In the genomic region with DNA sequence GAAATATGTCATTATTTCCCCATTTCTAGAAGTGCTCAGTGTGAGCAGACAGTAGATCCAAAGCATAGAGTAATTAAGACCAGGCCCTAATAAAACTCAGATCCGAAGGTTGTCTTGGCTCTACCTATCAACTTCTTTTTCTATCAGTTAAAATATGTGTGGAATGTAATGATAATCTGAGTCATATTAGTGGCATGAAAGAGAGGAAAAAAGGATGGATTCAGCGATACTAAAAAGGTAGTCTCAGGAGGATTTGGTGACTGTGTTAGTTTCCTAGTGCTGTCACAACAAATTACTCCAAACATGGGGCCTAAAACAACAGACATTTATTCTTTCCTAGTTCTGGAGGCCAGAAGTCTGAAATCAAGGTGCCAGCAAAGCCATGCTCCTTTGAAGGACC, we compare ENCODE assay signal across 15 cellular contexts.
A peak's percentile ranks its signal among the peaks of the same experiment; 100 is the strongest.
DNase-seq lines count a peak whose midpoint lies in the region; ATAC-seq and TF ChIP-seq lines count a peak whose summit lies in the region.
"Had no signal": no experiment of that assay in that cellular context is flagged by ENCODE, and none has a peak within 500 bp of the region (broad histone marks: within the 10 kb centered on the region; RNA-seq: fewer than 3 reads in every experiment).

No MANE protein-coding gene starts in this region.

- H3K36me3 ChIP-seq in Caco-2 (ENCODE audit: control insufficient read depth, insufficient read depth, low read length), result no peaks in the 10 kb centered on the region
- no peaks in the 10 kb centered on the region for H3K36me3 ChIP-seq in mesenchymal stem cell (ENCODE audit: control insufficient read depth in 1 of 2, insufficient read depth in 2 of 2, low read depth in 1 of 2, low read length in 2 of 2)
- H3K36me3 ChIP-seq in adrenal gland (replicated peaks in 1 of 2), result no peaks in the 10 kb centered on the region
- H3K36me3 ChIP-seq: BE2C had no signal

- H2BK12ac ChIP-seq in mesenchymal stem cell (ENCODE audit: low read length in 2 of 2), result no peak overlapping the region

- H3K79me1 ChIP-seq in mesenchymal stem cell (replicated peaks; ENCODE audit: low read length, poor library complexity, severe bottlenecking), result no peaks in the 10 kb centered on the region

- H2BK5ac ChIP-seq in mesenchymal stem cell (ENCODE audit: low read depth, low read length, poor library complexity, severe bottlenecking), result no peak overlapping the region

- no peak overlapping the region for H3K23ac ChIP-seq in mesenchymal stem cell (ENCODE audit: low read length in 2 of 2)

- no peak overlapping the region for H4K91ac ChIP-seq in mesenchymal stem cell (ENCODE audit: low read length)

- H3K27me3 Mint-ChIP-seq in Caco-2 (ENCODE audit: insufficient read depth, unreplicated experiment), result no peaks in the 10 kb centered on the region
- no peaks in the 10 kb centered on the region for H3K27me3 Mint-ChIP-seq in activated T-helper 17 cell treated with anti-CD3 and anti-CD28 coated beads, Interleukin-2, amount 50 U/mL, for 72 hours

- DNase-seq in Caco-2, result peak in 1 of 2 experiments; percentile 14
- peak; percentile 18 for DNase-seq in HK-2 (ENCODE audit: unreplicated experiment)
- DNase-seq in mesenchymal stem cell, result no peak
- no peak for DNase-seq in adrenal gland
- DNase-seq in G401 (ENCODE audit: low spot score), result no peak
- DNase-seq: activated T-cell treated with anti-CD3 and anti-CD28 coated beads for 4 hours; BE2C; NCI-H1436; NCI-H2171 treated with DMSO at 0.1 percent for 48 hours; NCI-H774; stimulated activated CD4-positive, alpha-beta T cell treated with anti-CD3 and anti-CD28 coated beads, Interleukin-1b, Interleukin-23, amount 100 ng/mL, for 48 hours had no signal

- in situ Hi-C loops in G401 (cut with HindIII; ENCODE audit: low sequenced_read_pairs), result no loop called here

- POLR2A ChIA-PET in Caco-2 (lab: Charles Lee), result interaction anchor here (2.5 kb wide), 1 partner anchor 104 kb away, joined by 15 read pairs; the partner anchor contains the start of gene NABP1

- 0% methylated on average over 1 of the region's 2 CpGs for WGBS in mesenchymal stem cell
- whole genome bisulfite sequencing in adrenal gland, 4 donors, result 84 to 91% (median 89%) methylated on average over 2 of the region's 2 CpGs

- CTCF ChIA-PET in Caco-2 (lab: Charles Lee), result interaction anchor here (1.6 kb wide), 1 partner anchor 103 kb away, joined by 3 read pairs; the partner anchor contains the start of gene NABP1

- intact Hi-C loops in Caco-2 (cut with micrococcal nuclease; ENCODE audit: unreplicated experiment) (loop anchor here (1.0 to 2.0 kb wide), 3 partner anchors 8 to 63 kb away; no protein-coding TSS in a partner anchor), adrenal gland (cut with DNase I) (no loop called here)

- H3K4me3 Mint-ChIP-seq in Caco-2 (ENCODE audit: unreplicated experiment), result peak overlapping the region; percentile 24
- H3K4me3 Mint-ChIP-seq in activated T-helper 17 cell treated with anti-CD3 and anti-CD28 coated beads, Interleukin-2, amount 50 U/mL, for 72 hours, result peak overlapping the region; percentile 79

- H3K4me2 ChIP-seq in mesenchymal stem cell (ENCODE audit: low read length, poor library complexity, severe bottlenecking), result no peak overlapping the region

- H3K9me3 ChIP-seq in Caco-2 (no peaks in the 10 kb centered on the region), mesenchymal stem cell (ENCODE audit: control insufficient read depth, low read length) (no peaks in the 10 kb centered on the region), adrenal gland (replicated peaks in 1 of 3) (no peaks in the 10 kb centered on the region)
- H3K9me3 ChIP-seq: BE2C had no signal

- H3K9me3 Mint-ChIP-seq in Caco-2 (ENCODE audit: unreplicated experiment), result no peaks in the 10 kb centered on the region
- no peaks in the 10 kb centered on the region for H3K9me3 Mint-ChIP-seq in activated T-helper 17 cell treated with anti-CD3 and anti-CD28 coated beads, Interleukin-2, amount 50 U/mL, for 72 hours

- peaks cover 49% of the 10 kb centered on the region for H3K4me1 Mint-ChIP-seq in Caco-2 (ENCODE audit: low read depth, unreplicated experiment)
- H3K4me1 Mint-ChIP-seq in activated T-helper 17 cell treated with anti-CD3 and anti-CD28 coated beads, Interleukin-2, amount 50 U/mL, for 72 hours, result peaks cover 28% of the 10 kb centered on the region

- no peak overlapping the region for H2BK120ac ChIP-seq in mesenchymal stem cell (ENCODE audit: low read depth, low read length)

- no peak overlapping the region for H3K4me3 ChIP-seq in Caco-2 (ENCODE audit: low read depth, low read length)
- H3K4me3 ChIP-seq in mesenchymal stem cell (ENCODE audit: insufficient read depth in 1 of 2, low read depth in 1 of 2, low read length in 2 of 2), result no peak overlapping the region
- no peak overlapping the region for H3K4me3 ChIP-seq in adrenal gland

- no peak overlapping the region for H2AFZ ChIP-seq in mesenchymal stem cell (ENCODE audit: low read depth, low read length)
- H2AFZ ChIP-seq: parathyroid adenoma had no signal

- H3K27ac Mint-ChIP-seq in Caco-2 (ENCODE audit: unreplicated experiment), result peak overlapping the region; percentile 79
- peak overlapping the region; percentile 5 for H3K27ac Mint-ChIP-seq in activated T-helper 17 cell treated with anti-CD3 and anti-CD28 coated beads, Interleukin-2, amount 50 U/mL, for 72 hours

- H3K4ac ChIP-seq in mesenchymal stem cell (ENCODE audit: low read depth in 1 of 2, low read length in 2 of 2), result no peak overlapping the region

- H3K18ac ChIP-seq in mesenchymal stem cell (ENCODE audit: low read depth in 1 of 2, low read length in 2 of 2), result no peak overlapping the region

- no peak for TF ChIP-seq CTCF in Caco-2 (IDR thresholded peaks at IDR 0.05; ENCODE audit: insufficient read depth in 1 of 2, low read depth in 1 of 2, low read length in 1 of 2, severe bottlenecking in 1 of 2, unreplicated experiment in 1 of 2)
- no peak for TF ChIP-seq CTCF in adrenal gland (IDR thresholded peaks at IDR 0.05)

- H3K4me1 ChIP-seq in Caco-2 (peaks cover 59% of the 10 kb centered on the region), mesenchymal stem cell (ENCODE audit: control insufficient read depth, insufficient read depth, low read depth, low read length) (no peaks in the 10 kb centered on the region), adrenal gland (replicated peaks in 1 of 2) (peaks cover 0 to 10% of the 10 kb centered on the region in 2 donors)
- H3K4me1 ChIP-seq: parathyroid adenoma had no signal

- no peak overlapping the region for H4K8ac ChIP-seq in mesenchymal stem cell (ENCODE audit: low read length)

- H3K14ac ChIP-seq in mesenchymal stem cell (ENCODE audit: low read length in 2 of 2), result no peak overlapping the region

- peaks cover 12% of the 10 kb centered on the region for H3K36me3 Mint-ChIP-seq in Caco-2 (ENCODE audit: insufficient read depth, unreplicated experiment)
- H3K36me3 Mint-ChIP-seq in activated T-helper 17 cell treated with anti-CD3 and anti-CD28 coated beads, Interleukin-2, amount 50 U/mL, for 72 hours (ENCODE audit: low read depth), result no peaks in the 10 kb centered on the region

- no peak overlapping the region for H3K9ac ChIP-seq in mesenchymal stem cell (ENCODE audit: low read length)
- H3K9ac ChIP-seq: parathyroid adenoma had no signal

- H3K27ac ChIP-seq in mesenchymal stem cell (ENCODE audit: low read length, poor library complexity, severe bottlenecking), result peak overlapping the region; percentile 3
- no peak overlapping the region for H3K27ac ChIP-seq in adrenal gland
- H3K27ac ChIP-seq: parathyroid adenoma had no signal

- no peak for TF ChIP-seq POLR2A in adrenal gland (IDR thresholded peaks at IDR 0.05)

- no peaks in the 10 kb centered on the region for H3K27me3 ChIP-seq in Caco-2 (replicated peaks; ENCODE audit: control insufficient read depth, insufficient read depth, low read length)
- no peaks in the 10 kb centered on the region for H3K27me3 ChIP-seq in mesenchymal stem cell (ENCODE audit: control insufficient read depth in 1 of 2, insufficient read depth in 1 of 2, low read length in 2 of 2)
- H3K27me3 ChIP-seq in adrenal gland, result no peaks in the 10 kb centered on the region
- H3K27me3 ChIP-seq: BE2C had no signal

- no TSS peak for BruUV-seq in Caco-2 (replicated peaks; lab: Mats Ljungman, UMichigan)

- H2AK5ac ChIP-seq in mesenchymal stem cell (ENCODE audit: low read length, severe bottlenecking), result peak overlapping the region; percentile 20

- no peak overlapping the region for H2BK15ac ChIP-seq in mesenchymal stem cell (ENCODE audit: low read depth, poor library complexity, severe bottlenecking)

- ATAC-seq in activated T-helper 17 cell treated with anti-CD3 and anti-CD28 coated beads, Interleukin-2, amount 50 U/mL, for 72 hours (replicated peaks), result no peak
- no peak for ATAC-seq in GM18520 (IDR thresholded peaks at IDR 0.05; ENCODE audit: unreplicated experiment)
- ATAC-seq: Panc1 had no signal
